In genomic region chr7:141218941-141219340, GRCh38 we compare ENCODE assay signal across 9 cellular contexts.
"Had no signal": no experiment of that assay in that cellular context is flagged by ENCODE, and none has a peak within 500 bp of the region (broad histone marks: within the 10 kb centered on the region; RNA-seq: fewer than 3 reads in every experiment).

No MANE protein-coding gene starts in this region.

- DNase-seq: GM23248, GOT3, HFFc6, KBM-7 had no signal

- H3K36me3 ChIP-seq: HAP-1 had no signal

- H3K9me3 ChIP-seq: HAP-1 had no signal

- H3K27ac ChIP-seq: GM23248, HL-60 had no signal

- H3K4me1 ChIP-seq: HAP-1 had no signal

- FAIRE-seq: H54, HepG2 had no signal

- H3K4me3 ChIP-seq: GM23248, HAP-1 had no signal

- H2AFZ ChIP-seq: GM23248 had no signal

- H3K9ac ChIP-seq: GM23248 had no signal

- ATAC-seq: HCT116, HepG2 had no signal
